ENCODE assay signal across 1 cellular context in the genomic region with DNA sequence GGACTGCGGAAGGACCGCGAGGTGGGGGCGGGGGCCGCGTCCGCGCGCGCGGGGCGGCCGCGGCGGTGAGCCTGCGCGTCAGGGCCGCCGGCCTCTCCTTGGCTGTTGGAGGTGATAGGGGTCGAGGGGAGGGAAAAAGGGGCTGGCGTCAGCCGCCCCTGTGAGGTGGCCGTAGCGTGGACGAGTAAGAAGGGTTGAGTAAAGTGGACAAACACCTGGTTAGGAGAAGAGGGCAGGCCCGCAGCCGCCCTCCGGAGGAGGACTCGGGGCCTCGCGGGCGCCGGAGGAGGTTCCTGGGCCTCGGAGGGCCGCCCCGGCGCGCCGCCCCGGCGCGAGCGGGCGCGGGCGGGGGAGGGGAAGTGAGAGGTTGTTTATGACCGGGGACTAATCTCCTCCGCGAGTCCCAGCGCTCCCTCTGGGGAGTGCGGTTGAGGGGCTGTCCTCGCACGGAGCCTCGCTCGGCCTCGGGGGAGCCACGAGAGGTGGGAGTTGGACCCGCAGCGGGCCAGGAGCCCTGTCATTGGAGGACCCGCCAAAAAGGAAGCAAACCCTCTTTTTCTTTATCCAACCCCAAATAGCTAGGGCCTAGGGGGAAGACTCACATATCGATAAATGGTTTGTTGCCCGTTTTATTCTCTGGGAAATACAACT.
TF ChIP-seq lines count a peak whose summit lies in the region.

No MANE protein-coding gene starts in this region.

TF ChIP-seq in HepG2, 621 proteins besides CTCF, POLR2A, EP300 and RAD21 (continued from another document and continues in another):
- TF ChIP-seq ZBTB40 (IDR thresholded peaks at IDR 0.05) (no peak), ZBTB40 (CRISPR knock-in tag; IDR thresholded peaks at IDR 0.05) (no peak), REL (CRISPR knock-in tag; conservative IDR thresholded peaks at IDR 0.05) (no peak), ARNTL (CRISPR knock-in tag; IDR thresholded peaks at IDR 0.05) (no peak), TCF7L2 (IDR thresholded peaks at IDR 0.05; ENCODE audit: low read depth, low read length) (no peak), MED1 (CRISPR knock-in tag; IDR thresholded peaks at IDR 0.05) (peak; percentile 7; the same call in 1 of the 2 replicates), PITX1 (CRISPR knock-in tag; IDR thresholded peaks at IDR 0.05) (no peak), CC2D1A (CRISPR knock-in tag; IDR thresholded peaks at IDR 0.05) (no peak), ZNF891 (CRISPR knock-in tag; IDR thresholded peaks at IDR 0.05) (no peak), STAG1 (CRISPR knock-in tag; IDR thresholded peaks at IDR 0.05) (peak; percentile 24), SATB2 (CRISPR knock-in tag; IDR thresholded peaks at IDR 0.05) (no peak), HMG20B (CRISPR knock-in tag; conservative IDR thresholded peaks at IDR 0.05) (0 out of 2 replicates have a peak, but pooled peaks have one; percentile 3), RXRB (CRISPR knock-in tag; IDR thresholded peaks at IDR 0.05; ENCODE audit: borderline replicate concordance) (no peak), ZFP1 (CRISPR knock-in tag; IDR thresholded peaks at IDR 0.05) (no peak), NFE2 (CRISPR knock-in tag; IDR thresholded peaks at IDR 0.05) (no peak), SP1 (IDR thresholded peaks at IDR 0.05) (no peak), SP1 (CRISPR knock-in tag; IDR thresholded peaks at IDR 0.05) (no peak), SMC3 (IDR thresholded peaks at IDR 0.05; ENCODE audit: low read length) (no peak), ZNF275 (CRISPR knock-in tag; IDR thresholded peaks at IDR 0.05; ENCODE audit: borderline replicate concordance) (no peak), REPIN1 (CRISPR knock-in tag; IDR thresholded peaks at IDR 0.05; ENCODE audit: borderline replicate concordance, low read depth) (no peak), REST (IDR thresholded peaks at IDR 0.05; ENCODE audit: borderline replicate concordance in 1 of 2, low read depth in 1 of 2, low read length in 2 of 2) (0 out of 4 replicates have a peak, but pooled peaks of 1 of the 2 experiments have one; percentile 50), MAFF (IDR thresholded peaks at IDR 0.05; ENCODE audit: low read depth, low read length) (no peak), ZNF10 (CRISPR knock-in tag; IDR thresholded peaks at IDR 0.05; ENCODE audit: borderline replicate concordance, low read depth) (no peak), IRF9 (CRISPR knock-in tag; IDR thresholded peaks at IDR 0.05; ENCODE audit: borderline replicate concordance) (no peak), LCORL (IDR thresholded peaks at IDR 0.05) (no peak), LCORL (CRISPR knock-in tag; IDR thresholded peaks at IDR 0.05) (no peak), SP2 (CRISPR knock-in tag; IDR thresholded peaks at IDR 0.05) (0 out of 2 replicates have a peak, but pooled peaks have one; percentile 18), ZNF441 (CRISPR knock-in tag; IDR thresholded peaks at IDR 0.05; ENCODE audit: borderline replicate concordance) (no peak; the same call in 1 of the 2 replicates), RXRA (CRISPR knock-in tag; IDR thresholded peaks at IDR 0.05) (0 out of 2 replicates have a peak, but pooled peaks have one; percentile 3), XRCC5 (optimal IDR thresholded peaks at IDR 0.05; ENCODE audit: low read length) (no peak), HOXA5 (CRISPR knock-in tag; IDR thresholded peaks at IDR 0.05) (no peak)
- TF ChIP-seq, protein P1, sequence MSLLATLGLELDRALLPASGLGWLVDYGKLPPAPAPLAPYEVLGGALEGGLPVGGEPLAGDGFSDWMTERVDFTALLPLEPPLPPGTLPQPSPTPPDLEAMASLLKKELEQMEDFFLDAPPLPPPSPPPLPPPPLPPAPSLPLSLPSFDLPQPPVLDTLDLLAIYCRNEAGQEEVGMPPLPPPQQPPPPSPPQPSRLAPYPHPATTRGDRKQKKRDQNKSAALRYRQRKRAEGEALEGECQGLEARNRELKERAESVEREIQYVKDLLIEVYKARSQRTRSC (CRISPR knock-in tag; IDR thresholded peaks at IDR 0.05; ENCODE audit: low read depth): no peak
- TF ChIP-seq, protein P2, sequence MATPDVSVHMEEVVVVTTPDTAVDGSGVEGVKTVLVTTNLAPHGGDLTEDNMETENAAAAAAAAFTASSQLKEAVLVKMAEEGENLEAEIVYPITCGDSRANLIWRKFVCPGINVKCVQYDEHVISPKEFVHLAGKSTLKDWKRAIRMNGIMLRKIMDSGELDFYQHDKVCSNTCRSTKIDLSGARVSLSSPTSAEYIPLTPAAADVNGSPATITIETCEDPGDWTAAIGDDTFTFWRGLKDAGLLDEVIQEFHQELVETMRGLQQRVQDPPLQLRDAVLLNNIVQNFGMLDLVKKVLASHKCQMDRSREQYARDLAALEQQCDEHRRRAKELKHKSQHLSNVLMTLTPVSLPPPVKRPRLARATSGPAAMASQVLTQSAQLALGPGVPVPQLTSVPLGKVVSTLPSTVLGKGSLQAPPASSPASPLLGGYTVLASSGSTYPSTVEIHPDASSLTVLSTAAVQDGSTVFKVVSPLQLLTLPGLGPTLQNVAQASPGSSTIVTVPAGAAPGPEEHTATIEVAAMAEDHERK (CRISPR knock-in tag; IDR thresholded peaks at IDR 0.05; ENCODE audit: low read depth): no peak
- TF ChIP-seq, protein P3, sequence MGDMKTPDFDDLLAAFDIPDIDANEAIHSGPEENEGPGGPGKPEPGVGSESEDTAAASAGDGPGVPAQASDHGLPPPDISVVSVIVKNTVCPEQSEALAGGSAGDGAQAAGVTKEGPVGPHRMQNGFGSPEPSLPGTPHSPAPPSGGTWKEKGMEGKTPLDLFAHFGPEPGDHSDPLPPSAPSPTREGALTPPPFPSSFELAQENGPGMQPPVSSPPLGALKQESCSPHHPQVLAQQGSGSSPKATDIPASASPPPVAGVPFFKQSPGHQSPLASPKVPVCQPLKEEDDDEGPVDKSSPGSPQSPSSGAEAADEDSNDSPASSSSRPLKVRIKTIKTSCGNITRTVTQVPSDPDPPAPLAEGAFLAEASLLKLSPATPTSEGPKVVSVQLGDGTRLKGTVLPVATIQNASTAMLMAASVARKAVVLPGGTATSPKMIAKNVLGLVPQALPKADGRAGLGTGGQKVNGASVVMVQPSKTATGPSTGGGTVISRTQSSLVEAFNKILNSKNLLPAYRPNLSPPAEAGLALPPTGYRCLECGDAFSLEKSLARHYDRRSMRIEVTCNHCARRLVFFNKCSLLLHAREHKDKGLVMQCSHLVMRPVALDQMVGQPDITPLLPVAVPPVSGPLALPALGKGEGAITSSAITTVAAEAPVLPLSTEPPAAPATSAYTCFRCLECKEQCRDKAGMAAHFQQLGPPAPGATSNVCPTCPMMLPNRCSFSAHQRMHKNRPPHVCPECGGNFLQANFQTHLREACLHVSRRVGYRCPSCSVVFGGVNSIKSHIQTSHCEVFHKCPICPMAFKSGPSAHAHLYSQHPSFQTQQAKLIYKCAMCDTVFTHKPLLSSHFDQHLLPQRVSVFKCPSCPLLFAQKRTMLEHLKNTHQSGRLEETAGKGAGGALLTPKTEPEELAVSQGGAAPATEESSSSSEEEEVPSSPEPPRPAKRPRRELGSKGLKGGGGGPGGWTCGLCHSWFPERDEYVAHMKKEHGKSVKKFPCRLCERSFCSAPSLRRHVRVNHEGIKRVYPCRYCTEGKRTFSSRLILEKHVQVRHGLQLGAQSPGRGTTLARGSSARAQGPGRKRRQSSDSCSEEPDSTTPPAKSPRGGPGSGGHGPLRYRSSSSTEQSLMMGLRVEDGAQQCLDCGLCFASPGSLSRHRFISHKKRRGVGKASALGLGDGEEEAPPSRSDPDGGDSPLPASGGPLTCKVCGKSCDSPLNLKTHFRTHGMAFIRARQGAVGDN (CRISPR knock-in tag; IDR thresholded peaks at IDR 0.05): peak; percentile 91
